19 cellular contexts compared by ENCODE assay signal in the genomic region with DNA sequence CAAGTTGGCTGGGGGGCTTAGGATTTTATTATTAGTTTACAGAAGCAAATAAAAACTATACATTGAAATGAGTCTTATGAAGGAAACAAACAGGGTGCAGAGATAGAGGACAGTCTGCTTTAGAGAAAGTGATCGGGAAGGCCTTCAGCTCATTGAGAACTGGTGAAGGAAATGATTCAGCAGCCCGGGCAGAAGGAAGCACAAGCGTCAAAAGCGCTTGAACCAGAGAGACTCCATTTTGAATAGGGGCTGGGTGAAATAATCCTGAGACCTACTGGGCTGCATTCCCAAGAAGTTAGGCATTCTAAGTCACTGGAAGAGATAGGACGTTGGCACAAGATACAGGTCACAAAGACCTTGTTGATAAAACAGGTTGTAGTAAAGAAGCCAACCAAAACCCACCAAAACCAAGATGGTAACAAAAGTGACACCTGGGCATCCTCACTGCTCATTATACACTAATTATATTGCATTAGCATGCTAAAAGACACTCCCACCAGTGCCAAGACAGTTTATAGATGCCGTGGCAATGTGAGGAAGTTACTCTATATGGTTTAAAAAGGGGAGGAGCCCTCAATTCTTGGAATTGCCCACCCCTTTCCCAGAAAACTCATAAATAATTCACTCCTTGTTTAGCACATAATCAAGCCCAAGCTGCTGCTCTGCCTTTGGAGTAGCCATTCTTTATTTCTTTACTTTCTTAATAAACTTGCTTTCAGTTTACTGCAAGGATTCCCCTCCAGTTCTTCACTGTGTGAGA.
DNase-seq lines count a peak whose midpoint lies in the region; ATAC-seq, FAIRE-seq and TF ChIP-seq lines count a peak whose summit lies in the region.
"Had no signal": no experiment of that assay in that cellular context is flagged by ENCODE, and none has a peak within 500 bp of the region (broad histone marks: within the 10 kb centered on the region; RNA-seq: fewer than 3 reads in every experiment).

No MANE protein-coding gene starts in this region.

- TF ChIP-seq POLR2A in K562 (conservative IDR thresholded peaks at IDR 0.05) (no peak), prostate gland (IDR thresholded peaks at IDR 0.05) (no peak)

- TF ChIP-seq EP300 in K562 (IDR thresholded peaks at IDR 0.05; ENCODE audit: low read length) = no peak

- H3K27me3 ChIP-seq in GM23338 (ENCODE audit: insufficient read depth) (no peaks in the 10 kb centered on the region), K562 (ENCODE audit: control insufficient read depth in 2 of 2, insufficient read depth in 2 of 2, low read length in 2 of 2) (peaks cover 0 to 10% of the 10 kb centered on the region in 2 experiments; a peak in 2 of 5 replicates), prostate gland (replicated peaks; ENCODE audit: insufficient read depth) (no peaks in the 10 kb centered on the region)
- H3K27me3 ChIP-seq in naive thymus-derived CD4-positive, alpha-beta T cell (ENCODE audit: control insufficient read depth in 2 of 2, insufficient read depth in 2 of 2, low read length in 2 of 2) = no peaks in the 10 kb centered on the region
- H3K27me3 ChIP-seq: BLaER1 treated with 17β-estradiol and CSF1 and Interleukin-3, amounts not matched to agents 10 nM and 100 nM had no signal

- H3K36me3 Mint-ChIP-seq in activated CD4-positive, alpha-beta T cell treated with anti-CD3 and anti-CD28 coated beads for 36 hours (ENCODE audit: low read depth) = no peaks in the 10 kb centered on the region
- peaks cover 3% of the 10 kb centered on the region; the same call in 2 of the 3 replicates for H3K36me3 Mint-ChIP-seq in GM23338 (ENCODE audit: low read depth)
- no peaks in the 10 kb centered on the region for H3K36me3 Mint-ChIP-seq in naive thymus-derived CD4-positive, alpha-beta T cell
- H3K36me3 Mint-ChIP-seq: IgD-negative memory B cell had no signal

- WGBS in K562 (ENCODE audit: insufficient coverage, low coverage, missing lambda C conversion rate) = 2% methylated on average over 6 of the region's 6 CpGs
- WGBS in prostate gland = 84% methylated on average over 6 of the region's 6 CpGs

- 0 out of 2 replicates have a peak, but pooled peaks cover 3% of the 10 kb centered on the region for H3K9me2 ChIP-seq in GM23338 (ENCODE audit: insufficient read depth)

- in situ Hi-C loops in K562 (cut with MboI) = loop anchor here (10.0 to 25.0 kb wide), 2 partner anchors 649 to 831 kb away; a partner anchor contains a TSS

- TF ChIP-seq CTCF in GM23338 (conservative IDR thresholded peaks at IDR 0.05; ENCODE audit: low read depth in 2 of 2) (no peak), K562 (IDR thresholded peaks at IDR 0.05 in 2 of 3, conservative IDR thresholded peaks at IDR 0.05 in 1 of 3; ENCODE audit: insufficient read depth in 2 of 3, low read depth in 1 of 3, low read length in 3 of 3) (no peak), prostate gland (IDR thresholded peaks at IDR 0.05) (no peak)

- H3K27ac ChIP-seq in GM23338 (ENCODE audit: low read depth) (no peak overlapping the region), K562 (ENCODE audit: extremely low read depth, low read depth, low read length) (no peak overlapping the region), prostate gland (no peak overlapping the region)
- H3K27ac ChIP-seq in naive thymus-derived CD4-positive, alpha-beta T cell (ENCODE audit: low read depth, low read length) = no peak overlapping the region
- H3K27ac ChIP-seq: A549; BLaER1 treated with 17β-estradiol and CSF1 and Interleukin-3, amounts not matched to agents 10 nM and 100 nM; SK-N-MC had no signal

- H3K9me3 Mint-ChIP-seq in activated CD4-positive, alpha-beta T cell treated with anti-CD3 and anti-CD28 coated beads for 36 hours (ENCODE audit: low read depth) = no peaks in the 10 kb centered on the region
- peaks cover 3% of the 10 kb centered on the region for H3K9me3 Mint-ChIP-seq in GM23338
- H3K9me3 Mint-ChIP-seq in naive thymus-derived CD4-positive, alpha-beta T cell = no peaks in the 10 kb centered on the region
- H3K9me3 Mint-ChIP-seq: IgD-negative memory B cell had no signal

- H3K9me1 ChIP-seq in K562 (ENCODE audit: control insufficient read depth, insufficient read depth, low read length) = no peaks in the 10 kb centered on the region

- peaks cover 19% of the 10 kb centered on the region for H3K4me1 Mint-ChIP-seq in activated CD4-positive, alpha-beta T cell treated with anti-CD3 and anti-CD28 coated beads for 36 hours
- no peaks in the 10 kb centered on the region for H3K4me1 Mint-ChIP-seq in GM23338
- H3K4me1 Mint-ChIP-seq in naive thymus-derived CD4-positive, alpha-beta T cell = peaks cover 17 to 36% (median 24%) of the 10 kb centered on the region in 7 donors

- H3K36me3 ChIP-seq in GM23338 (ENCODE audit: insufficient read depth) (no peaks in the 10 kb centered on the region), K562 (ENCODE audit: control insufficient read depth, insufficient read depth, low read length) (no peaks in the 10 kb centered on the region), prostate gland (no peaks in the 10 kb centered on the region)
- no peaks in the 10 kb centered on the region for H3K36me3 ChIP-seq in naive thymus-derived CD4-positive, alpha-beta T cell (ENCODE audit: control insufficient read depth in 2 of 3, insufficient read depth in 3 of 3, low read length in 3 of 3)
- H3K36me3 ChIP-seq: BLaER1 treated with 17β-estradiol and CSF1 and Interleukin-3, amounts not matched to agents 10 nM and 100 nM had no signal

- BruUV-seq in K562 (replicated peaks; lab: Mats Ljungman, UMichigan) = no TSS peak

- ATAC-seq in activated CD4-positive, alpha-beta T cell treated with anti-CD3 and anti-CD28 coated beads for 36 hours = no peak
- ATAC-seq in GM23338 (no peak), K562 (peak; percentile 45), GM21447 (IDR thresholded peaks at IDR 0.05; ENCODE audit: unreplicated experiment) (no peak)
- no peak for ATAC-seq in naive thymus-derived CD4-positive, alpha-beta T cell
- ATAC-seq: A549 had no signal

- H4K20me1 ChIP-seq in GM23338 (replicated peaks; ENCODE audit: insufficient read depth) (no peaks in the 10 kb centered on the region), K562 (replicated peaks; ENCODE audit: control insufficient read depth, insufficient read depth, low read length) (no peaks in the 10 kb centered on the region)
- H4K20me1 ChIP-seq: BLaER1 treated with 17β-estradiol and CSF1 and Interleukin-3, amounts not matched to agents 10 nM and 100 nM had no signal

- no peak overlapping the region for H3K9ac ChIP-seq in K562 (ENCODE audit: insufficient read depth in 1 of 2, low read depth in 2 of 2, low read length in 2 of 2)
- H3K9ac ChIP-seq: BLaER1 treated with 17β-estradiol and CSF1 and Interleukin-3, amounts not matched to agents 10 nM and 100 nM had no signal

- no peak overlapping the region for H3K4me3 ChIP-seq in GM23338
- H3K4me3 ChIP-seq in K562 = no peak overlapping the region
- no peak overlapping the region for H3K4me3 ChIP-seq in naive thymus-derived CD4-positive, alpha-beta T cell (ENCODE audit: low read length)
- no peak overlapping the region for H3K4me3 ChIP-seq in prostate gland
- H3K4me3 ChIP-seq: A549; BLaER1 treated with 17β-estradiol and CSF1 and Interleukin-3, amounts not matched to agents 10 nM and 100 nM; SK-N-MC had no signal

- DNase-seq in activated CD4-positive, alpha-beta T cell treated with anti-CD3 and anti-CD28 coated beads for 36 hours = no peak
- no peak for DNase-seq in activated CD4-positive, alpha-beta T cell treated with anti-CD3 and anti-CD28 coated beads for 48 hours
- no peak for DNase-seq in GM23338 (ENCODE audit: low spot score)
- peak in 1 of 4 experiments; percentile 54 for DNase-seq in K562 (ENCODE audit: extremely low read depth in 1 of 4, low spot score in 3 of 4)
- no peak for DNase-seq in naive thymus-derived CD4-positive, alpha-beta T cell
- DNase-seq in prostate gland (ENCODE audit: low spot score) = no peak
- no peak for DNase-seq in NCI-H146 (lab: John Stamatoyannopoulos, UW)
- DNase-seq: H9, NCI-H1092, NCI-H2081 treated with DMSO at 0.1 percent for 48 hours, NCI-H2227 treated with DMSO at 0.1 percent for 48 hours, NCI-H524 treated with DMSO at 0.1 percent for 48 hours, Right ventricle myocardium superior had no signal

- H3K27me3 Mint-ChIP-seq in activated CD4-positive, alpha-beta T cell treated with anti-CD3 and anti-CD28 coated beads for 36 hours = peaks cover 2% of the 10 kb centered on the region
- H3K27me3 Mint-ChIP-seq in GM23338 (ENCODE audit: insufficient read depth, low read depth, poor library complexity) = no peaks in the 10 kb centered on the region
- H3K27me3 Mint-ChIP-seq in naive thymus-derived CD4-positive, alpha-beta T cell = peaks cover 0 to 16% (median 0%) of the 10 kb centered on the region in 5 donors

- intact Hi-C loops in activated CD4-positive, alpha-beta T cell treated with anti-CD3 and anti-CD28 coated beads for 36 hours (cut with DNase I, micrococcal nuclease) = no loop called here
- intact Hi-C loops in K562 (cut with micrococcal nuclease) = loop anchor here (10.0 kb wide), 1 partner anchor 1021 kb away; no protein-coding TSS in a partner anchor
- intact Hi-C loops in naive thymus-derived CD4-positive, alpha-beta T cell (cut with micrococcal nuclease) = no loop called here
- intact Hi-C loops in prostate gland (cut with DNase I) = loop anchor here (10.0 kb wide), 1 partner anchor 831 kb away; no protein-coding TSS in a partner anchor

- H3K9me3 ChIP-seq in K562 (replicated peaks; ENCODE audit: control insufficient read depth, insufficient read depth, low read depth, low read length) (no peaks in the 10 kb centered on the region), prostate gland (no peaks in the 10 kb centered on the region)
- H3K9me3 ChIP-seq in naive thymus-derived CD4-positive, alpha-beta T cell (ENCODE audit: control insufficient read depth in 2 of 3, low read length in 3 of 3) = no peaks in the 10 kb centered on the region
- H3K9me3 ChIP-seq: A549 had no signal

- H3K4me2 ChIP-seq in GM23338 (no peak overlapping the region), K562 (ENCODE audit: insufficient read depth, low read length) (peak overlapping the region; percentile 49; the same call in 1 of the 2 replicates)
- H3K4me2 ChIP-seq: A549; BLaER1 treated with 17β-estradiol and CSF1 and Interleukin-3, amounts not matched to agents 10 nM and 100 nM had no signal

- H3F3A ChIP-seq in GM23338 (replicated peaks; ENCODE audit: low read depth) = no peaks in the 10 kb centered on the region

- H2AFZ ChIP-seq in GM23338 = peak overlapping the region; percentile 57; the same call in 1 of the 2 replicates
- H2AFZ ChIP-seq in K562 (ENCODE audit: low read depth, low read length) = peak overlapping the region; percentile 59

- no peak for FAIRE-seq in K562 (lab: Jason Lieb, UNC)
- FAIRE-seq: A549, RCC 7860 had no signal

- CTCF ChIA-PET in activated CD4-positive, alpha-beta T cell treated with anti-CD3 and anti-CD28 coated beads for 36 hours (lab: Charles Lee) = interaction anchor here (0.5 to 5.4 kb wide), 14 partner anchors 7 to 652 kb away, joined by 3 to 51 read pairs (median 4); a partner anchor contains a TSS
- CTCF ChIA-PET in K562 (lab: Yijun Ruan, JAX; ENCODE audit: low intra/inter-chr PET ratio) = interaction anchor here (1.0 kb wide), 1 partner anchor 134 kb away, joined by 3 read pairs; no protein-coding TSS in a partner anchor
- CTCF ChIA-PET in naive thymus-derived CD4-positive, alpha-beta T cell (lab: Charles Lee) = interaction anchor here (0.7 to 10.1 kb wide), 5 partner anchors 18 to 135 kb away, joined by 3 to 210 read pairs (median 6); a partner anchor contains a TSS

- no peak overlapping the region for H3K4me3 Mint-ChIP-seq in activated CD4-positive, alpha-beta T cell treated with anti-CD3 and anti-CD28 coated beads for 36 hours
- H3K4me3 Mint-ChIP-seq in GM23338 = no peak overlapping the region
- peak overlapping the region in 3 of 10 donors; percentile 19 to 45 (median 24) for H3K4me3 Mint-ChIP-seq in naive thymus-derived CD4-positive, alpha-beta T cell
- H3K4me3 Mint-ChIP-seq: H9, IgD-negative memory B cell had no signal

- H3K27ac Mint-ChIP-seq in activated CD4-positive, alpha-beta T cell treated with anti-CD3 and anti-CD28 coated beads for 36 hours = peak overlapping the region; percentile 42
- H3K27ac Mint-ChIP-seq in GM23338 = no peak overlapping the region
- H3K27ac Mint-ChIP-seq in naive thymus-derived CD4-positive, alpha-beta T cell = peak overlapping the region in 8 of 9 donors; percentile 2 to 64 (median 54)
- H3K27ac Mint-ChIP-seq: H9, IgD-negative memory B cell had no signal

- no peak for TF ChIP-seq RAD21 in K562 (CRISPR knock-in tag; conservative IDR thresholded peaks at IDR 0.05 in 1 of 2, IDR thresholded peaks at IDR 0.05 in 1 of 2)

- H3K4me1 ChIP-seq in GM23338 (ENCODE audit: insufficient read depth) (no peaks in the 10 kb centered on the region), K562 (replicated peaks in 1 of 2; ENCODE audit: control insufficient read depth in 2 of 2, insufficient read depth in 2 of 2, low read length in 2 of 2) (peaks cover 0 to 3% of the 10 kb centered on the region in 2 experiments; a peak in 2 of 5 replicates), prostate gland (replicated peaks) (no peaks in the 10 kb centered on the region)
- peaks cover 0 to 11% of the 10 kb centered on the region in 2 donors for H3K4me1 ChIP-seq in naive thymus-derived CD4-positive, alpha-beta T cell (ENCODE audit: control insufficient read depth in 2 of 2, insufficient read depth in 2 of 2, low read length in 2 of 2)
- H3K4me1 ChIP-seq: A549 had no signal

- POLR2A ChIA-PET in activated CD4-positive, alpha-beta T cell treated with anti-CD3 and anti-CD28 coated beads for 36 hours (lab: Charles Lee) = no interaction called here
- POLR2A ChIA-PET in K562 (lab: Yijun Ruan, JAX) = no interaction called here
- POLR2A ChIA-PET in naive thymus-derived CD4-positive, alpha-beta T cell (lab: Charles Lee) = interaction anchor here (0.9 kb wide), 1 partner anchor 91 kb away, joined by 4 read pairs; no protein-coding TSS in a partner anchor

- no peaks in the 10 kb centered on the region for H3K79me2 ChIP-seq in GM23338 (replicated peaks; ENCODE audit: insufficient read depth)
- H3K79me2 ChIP-seq in K562 (ENCODE audit: control insufficient read depth, insufficient read depth, low read length) = no peaks in the 10 kb centered on the region

Comparison
In these comparisons a context has a peak if more than half of its experiments do, and no peak if none do; other contexts are left out.
1. intact Hi-C loops: an anchor here in K562 (10.0 kb wide) and prostate gland (10.0 kb wide); none called in activated CD4-positive, alpha-beta T cell treated with anti-CD3 and anti-CD28 coated beads for 36 hours and naive thymus-derived CD4-positive, alpha-beta T cell.